ENCODE assay signal across 8 cellular contexts in genomic region chr2:239927424-239927981, GRCh38.
DNase-seq lines count a peak whose midpoint lies in the region; ATAC-seq and TF ChIP-seq lines count a peak whose summit lies in the region.

No MANE protein-coding gene starts in this region.

- no peaks in the 10 kb centered on the region for H3K36me3 Mint-ChIP-seq in activated T-cell treated with anti-CD3 and anti-CD28 coated beads, Interleukin-2, amount 50 U/mL, for 24 hours (ENCODE audit: low read depth)

- BruUV-seq in Panc1 (replicated peaks; lab: Mats Ljungman, UMichigan): no TSS peak

- H3K4me3 Mint-ChIP-seq in activated T-cell treated with anti-CD3 and anti-CD28 coated beads, Interleukin-2, amount 50 U/mL, for 24 hours: peak overlapping the region; percentile 43

- no peak overlapping the region for H3K27ac ChIP-seq in Panc1 (ENCODE audit: low read length)

- H3K9me3 ChIP-seq in Panc1 (ENCODE audit: control insufficient read depth, insufficient read depth, low read depth, low read length): no peaks in the 10 kb centered on the region

- peaks cover 23% of the 10 kb centered on the region for H3K4me1 Mint-ChIP-seq in activated T-cell treated with anti-CD3 and anti-CD28 coated beads, Interleukin-2, amount 50 U/mL, for 24 hours (ENCODE audit: low read depth)

- in situ Hi-C loops in Panc1 (cut with HindIII; ENCODE audit: low pct_unique_long_range_greater_than_20kb, low sequenced_read_pairs): no loop called here

- peak overlapping the region in 1 of 2 experiments; percentile 45; a peak in 2 of 4 replicates for H3K4me3 ChIP-seq in Panc1 (ENCODE audit: low read depth in 2 of 2, low read length in 2 of 2)

- POLR2A ChIA-PET in Panc1 (lab: Charles Lee): interaction anchor here (0.6 kb wide), 1 partner anchor 31 kb away, joined by 3 read pairs; no protein-coding TSS in a partner anchor
- POLR2A ChIA-PET in GM10248 (lab: Yijun Ruan, JAX): no interaction called here

- CTCF ChIA-PET in Panc1 (lab: Charles Lee) (interaction anchor here (0.7 kb wide), 1 partner anchor 634 kb away, joined by 5 read pairs; no protein-coding TSS in a partner anchor), GM10248 (lab: Yijun Ruan, JAX) (no interaction called here)

- peak; percentile 93 for ATAC-seq in Panc1

- TF ChIP-seq CTCF in Panc1 (IDR thresholded peaks at IDR 0.05) (no peak), GM10248 (IDR thresholded peaks at IDR 0.05; ENCODE audit: control extremely low read depth, extremely low read depth, low read depth, missing control alignments) (no peak)

- no peaks in the 10 kb centered on the region for H3K36me3 ChIP-seq in Panc1 (ENCODE audit: control insufficient read depth, insufficient read depth, low read length)

- peak; percentile 84 for DNase-seq in COLO829 (ENCODE audit: low spot score)
- DNase-seq in Panc1 (ENCODE audit: low read depth, low spot score): peak; percentile 78
- peak; percentile 72 for DNase-seq in activated T-cell treated with anti-CD3 and anti-CD28 coated beads, Interleukin-2, amount 50 U/mL, for 24 hours
- peak; percentile 2 for DNase-seq in glomerular endothelial cell (ENCODE audit: extremely low read depth, low read depth, low spot score)
- peak; percentile 83 for DNase-seq in stimulated activated CD4-positive, alpha-beta T cell treated with anti-CD3 and anti-CD28 coated beads, Interleukin-15, amount 100 ng/mL, for 24 hours
- DNase-seq in NCI-H345 (lab: John Stamatoyannopoulos, UW): no peak
- DNase-seq in DMS114 treated with DMSO at 0.1 percent for 48 hours (lab: John Stamatoyannopoulos, UW; ENCODE audit: unreplicated experiment): no peak
- no peak for DNase-seq in GM10248 (ENCODE audit: extremely low spot score)

- intact Hi-C loops in Panc1 (cut with micrococcal nuclease; ENCODE audit: unreplicated experiment): no loop called here

- H3K27ac Mint-ChIP-seq in activated T-cell treated with anti-CD3 and anti-CD28 coated beads, Interleukin-2, amount 50 U/mL, for 24 hours: peak overlapping the region; percentile 84

- peaks cover 4% of the 10 kb centered on the region; the same call in 1 of the 2 replicates for H3K27me3 ChIP-seq in Panc1 (ENCODE audit: control insufficient read depth, insufficient read depth, low read length)

- H3K27me3 Mint-ChIP-seq in activated T-cell treated with anti-CD3 and anti-CD28 coated beads, Interleukin-2, amount 50 U/mL, for 24 hours: peaks cover 24% of the 10 kb centered on the region

- H3K9me3 Mint-ChIP-seq in activated T-cell treated with anti-CD3 and anti-CD28 coated beads, Interleukin-2, amount 50 U/mL, for 24 hours: no peaks in the 10 kb centered on the region

- no peaks in the 10 kb centered on the region for H3K4me1 ChIP-seq in Panc1 (ENCODE audit: control insufficient read depth, insufficient read depth, low read length)

Comparison
In these comparisons a context has a peak if more than half of its experiments do, and no peak if none do; other contexts are left out.
1. DNase-seq: peak in COLO829 (single experiment), Panc1 (single experiment), activated T-cell treated with anti-CD3 and anti-CD28 coated beads, Interleukin-2, amount 50 U/mL, for 24 hours (single experiment), glomerular endothelial cell (single experiment) and stimulated activated CD4-positive, alpha-beta T cell treated with anti-CD3 and anti-CD28 coated beads, Interleukin-15, amount 100 ng/mL, for 24 hours (single experiment); none in NCI-H345 (single experiment), DMS114 treated with DMSO at 0.1 percent for 48 hours (single experiment) and GM10248 (single experiment).